In genomic region chr1:35448344-35448801, GRCh38 we compare ENCODE assay signal across 10 cellular contexts.
A peak's percentile ranks its signal among the peaks of the same experiment; 100 is the strongest.
DNase-seq lines count a peak whose midpoint lies in the region; ATAC-seq and TF ChIP-seq lines count a peak whose summit lies in the region.
"Had no signal": no experiment of that assay in that cellular context is flagged by ENCODE, and none has a peak within 500 bp of the region (broad histone marks: within the 10 kb centered on the region; RNA-seq: fewer than 3 reads in every experiment).

No MANE protein-coding gene starts in this region.

- no peak overlapping the region for H2AFZ ChIP-seq in fibroblast of lung (ENCODE audit: low read length)

- no peak overlapping the region for H3K4me3 Mint-ChIP-seq in CD4-positive, alpha-beta T cell
- H3K4me3 Mint-ChIP-seq: neural crest cell had no signal

- intact Hi-C loops in CD4-positive, alpha-beta T cell (cut with DNase I, micrococcal nuclease): no loop called here

- peak overlapping the region; percentile 55 for H3K4me2 ChIP-seq in fibroblast of lung (ENCODE audit: extremely low read depth, insufficient read depth, low read length)

- no peak overlapping the region for H3K27ac Mint-ChIP-seq in CD4-positive, alpha-beta T cell

- H3K36me3 ChIP-seq in RWPE2 (ENCODE audit: low read depth) (peaks cover 55% of the 10 kb centered on the region), fibroblast of lung (ENCODE audit: control insufficient read depth, insufficient read depth, low read length) (peaks cover under 1% of the 10 kb centered on the region)

- no peaks in the 10 kb centered on the region for H3K27me3 ChIP-seq in RWPE2 (ENCODE audit: insufficient read depth, poor library complexity, severe bottlenecking)
- no peaks in the 10 kb centered on the region for H3K27me3 ChIP-seq in fibroblast of lung (ENCODE audit: control insufficient read depth, insufficient read depth, low read length)
- no peaks in the 10 kb centered on the region for H3K27me3 ChIP-seq in CD4-positive, alpha-beta T cell (ENCODE audit: control insufficient read depth, insufficient read depth, low read length)

- H3K9me3 ChIP-seq in RWPE2 (ENCODE audit: severe bottlenecking) (no peaks in the 10 kb centered on the region), fibroblast of lung (ENCODE audit: control insufficient read depth, insufficient read depth, low read depth, low read length) (no peaks in the 10 kb centered on the region)
- no peaks in the 10 kb centered on the region for H3K9me3 ChIP-seq in CD4-positive, alpha-beta T cell (ENCODE audit: control insufficient read depth, low read length)

- TF ChIP-seq CTCF in RWPE2 (IDR thresholded peaks at IDR 0.05; ENCODE audit: poor library complexity, severe bottlenecking) (no peak), fibroblast of lung (conservative IDR thresholded peaks at IDR 0.05 in 1 of 2, IDR thresholded peaks at IDR 0.05 in 1 of 2; ENCODE audit: low read depth in 1 of 2, low read length in 2 of 2) (no peak)
- no peak for TF ChIP-seq CTCF in CD4-positive, alpha-beta T cell (IDR thresholded peaks at IDR 0.05)

- POLR2A ChIA-PET in CD4-positive, alpha-beta T cell (lab: Charles Lee): interaction anchor here (1.1 kb wide), 1 partner anchor 113 kb away, joined by 3 read pairs; no protein-coding TSS in a partner anchor

- H3K9me3 Mint-ChIP-seq in CD4-positive, alpha-beta T cell: no peaks in the 10 kb centered on the region
- H3K9me3 Mint-ChIP-seq: neural crest cell had no signal

- no peaks in the 10 kb centered on the region for H3K79me2 ChIP-seq in fibroblast of lung (ENCODE audit: control insufficient read depth, insufficient read depth, low read length)

- H3K4me1 Mint-ChIP-seq in CD4-positive, alpha-beta T cell (ENCODE audit: low read depth): peaks cover 36% of the 10 kb centered on the region

- H3K4me1 ChIP-seq in RWPE2 (ENCODE audit: insufficient read depth, poor library complexity, severe bottlenecking): peaks cover 18% of the 10 kb centered on the region
- peaks cover 32% of the 10 kb centered on the region for H3K4me1 ChIP-seq in fibroblast of lung (ENCODE audit: control insufficient read depth, extremely low read depth, insufficient read depth, low read length)

- peak overlapping the region; percentile 46 for H3K27ac ChIP-seq in RWPE2 (ENCODE audit: poor library complexity, severe bottlenecking)
- peak overlapping the region; percentile 80 for H3K27ac ChIP-seq in fibroblast of lung (ENCODE audit: insufficient read depth, low read length)
- H3K27ac ChIP-seq in CD4-positive, alpha-beta T cell (ENCODE audit: low read depth, low read length): no peak overlapping the region

- CTCF ChIA-PET in CD4-positive, alpha-beta T cell (lab: Charles Lee): no interaction called here

- no peaks in the 10 kb centered on the region for H4K20me1 ChIP-seq in fibroblast of lung (ENCODE audit: control insufficient read depth, extremely low read depth, insufficient read depth, low read length)

- DNase-seq in GM03348 (ENCODE audit: low spot score) (peak; percentile 91), RWPE2 (ENCODE audit: low spot score) (no peak), fibroblast of lung (ENCODE audit: low read depth in 2 of 2) (peak; percentile 94 to 99), pulmonary artery endothelial cell (ENCODE audit: low read depth, low spot score) (peak; percentile 55)
- no peak for DNase-seq in CD4-positive, alpha-beta T cell
- DNase-seq: NCI-H1105 had no signal

- ATAC-seq in RWPE2 (ENCODE audit: low read depth) (peak; percentile 75), GM21423 (IDR thresholded peaks at IDR 0.05; ENCODE audit: unreplicated experiment) (no peak), GM21576 (IDR thresholded peaks at IDR 0.05; ENCODE audit: unreplicated experiment) (no peak), GM21447 (IDR thresholded peaks at IDR 0.05; ENCODE audit: unreplicated experiment) (no peak)
- ATAC-seq in CD4-positive, alpha-beta T cell (ENCODE audit: poor library complexity): no peak

- H3K27me3 Mint-ChIP-seq in CD4-positive, alpha-beta T cell: no peaks in the 10 kb centered on the region

- H3K36me3 Mint-ChIP-seq in CD4-positive, alpha-beta T cell (ENCODE audit: low read depth): peaks cover 20% of the 10 kb centered on the region

- H3K4me3 ChIP-seq in RWPE2 (ENCODE audit: severe bottlenecking): no peak overlapping the region
- peak overlapping the region in 1 of 4 experiments; percentile 37 for H3K4me3 ChIP-seq in fibroblast of lung (replicated peaks in 1 of 4; ENCODE audit: control extremely low read depth in 1 of 4, insufficient read depth in 1 of 4, low read depth in 3 of 4, low read length in 4 of 4)

- H3K9ac ChIP-seq in fibroblast of lung (ENCODE audit: insufficient read depth, low read length): peak overlapping the region; percentile 20

Comparison
In these comparisons a context has a peak if more than half of its experiments do, and no peak if none do; other contexts are left out.
1. DNase-seq: peak in GM03348 (single experiment), fibroblast of lung (2 of 2) and pulmonary artery endothelial cell (single experiment); none in RWPE2 (single experiment) and CD4-positive, alpha-beta T cell (0 of 10).